ENCODE assay signal across 28 cellular contexts in genomic region chr19:5282926-5283325, GRCh38. TPM values are rescaled to one million over a fixed set of nuclear protein-coding genes. Genes with fewer than 3 reads are reported as not detected.
DNase-seq lines count a peak whose midpoint lies in the region; ATAC-seq and TF ChIP-seq lines count a peak whose summit lies in the region.
"Had no signal": no experiment of that assay in that cellular context is flagged by ENCODE, and none has a peak within 500 bp of the region (broad histone marks: within the 10 kb centered on the region; RNA-seq: fewer than 3 reads in every experiment).

No MANE protein-coding gene starts in this region.

- H3K4me3 Mint-ChIP-seq in stimulated activated effector memory CD8-positive, alpha-beta T cell treated with anti-CD3 and anti-CD28 coated beads, Interleukin-12 subunit alpha, Interleukin-12 subunit beta, amount 100 ng/mL, for 72 hours, result no peak overlapping the region
- H3K4me3 Mint-ChIP-seq: activated CD4-positive, alpha-beta memory T cell treated with anti-CD3 and anti-CD28 coated beads for 36 hours; activated T-cell treated with anti-CD3 and anti-CD28 coated beads, Interleukin-2, amount 50 U/mL, for 72 hours; CD14-positive monocyte; natural killer cell treated with Interleukin-12 subunit alpha and Interleukin-12 subunit beta and Interleukin-15 and Interleukin-18, amount 100 ng/mL, for 72 hours; stimulated activated naive CD8-positive, alpha-beta T cell treated with anti-CD3 and anti-CD28 coated beads, Interleukin-15, Interleukin-2, amounts not matched to agents 100 ng/mL and 50 ng/mL, for 24 hours; type B pancreatic cell had no signal

- peaks cover 4 to 20% of the 10 kb centered on the region in 2 experiments; a peak in 2 of 3 replicates for H3K36me3 ChIP-seq in HEK293 (ENCODE audit: control insufficient read depth in 2 of 2, insufficient read depth in 1 of 2, low read length in 2 of 2)
- peaks cover 0 to 70% (median 4%) of the 10 kb centered on the region in 3 donors for H3K36me3 ChIP-seq in esophagus squamous epithelium
- peaks cover 18% of the 10 kb centered on the region for H3K36me3 ChIP-seq in lower lobe of right lung
- peaks cover 0 to 11% of the 10 kb centered on the region in 2 donors for H3K36me3 ChIP-seq in thyroid gland
- H3K36me3 ChIP-seq: HAP-1 had no signal

- intact Hi-C loops in esophagus squamous epithelium (cut with DNase I), result no loop called here
- intact Hi-C loops in lower lobe of right lung (cut with DNase I), result no loop called here
- intact Hi-C loops in thyroid gland (cut with DNase I), result no loop called here

- WGBS in esophagus squamous epithelium, 2 donors, result 61 to 83% methylated on average over 2 to 5 of the region's 9 CpGs
- 77 to 85% methylated on average over 7 to 9 of the region's 9 CpGs for WGBS in thyroid gland, 2 donors

- peaks cover 6% of the 10 kb centered on the region for H3K4me1 Mint-ChIP-seq in stimulated activated effector memory CD8-positive, alpha-beta T cell treated with anti-CD3 and anti-CD28 coated beads, Interleukin-12 subunit alpha, Interleukin-12 subunit beta, amount 100 ng/mL, for 72 hours
- H3K4me1 Mint-ChIP-seq: CD14-positive monocyte had no signal

- DNase-seq in esophagus squamous epithelium (lab: John Stamatoyannopoulos, UW) (no peak), lower lobe of right lung (no peak), thyroid gland (peak in 1 of 2 donors; percentile 17), RKO (ENCODE audit: low spot score) (no peak)
- DNase-seq in stimulated activated effector memory CD8-positive, alpha-beta T cell treated with anti-CD3 and anti-CD28 coated beads, Interleukin-12 subunit alpha, Interleukin-12 subunit beta, amount 100 ng/mL, for 72 hours (ENCODE audit: low spot score in 2 of 2), result no peak
- DNase-seq in stimulated activated CD4-positive, alpha-beta T cell treated with anti-CD3 and anti-CD28 coated beads, Interleukin-1b, Interleukin-23, amount 100 ng/mL, for 48 hours, result no peak
- DNase-seq: activated CD4-positive, alpha-beta memory T cell treated with anti-CD3 and anti-CD28 coated beads for 36 hours; activated CD4-positive, alpha-beta T cell treated with anti-CD3 and anti-CD28 coated beads for 1 hour; activated naive CD4-positive, alpha-beta T cell treated with Interleukin-2 at 50 U/mL for 16 hours; activated T-cell treated with anti-CD3 and anti-CD28 coated beads, Interleukin-2, amount 50 U/mL, for 72 hours; amniotic stem cell; effector CD4-positive, alpha-beta T cell; KG1; MM.1S; NCI-H2029; NCI-H526 treated with DMSO at 0.1 percent for 48 hours; occipital lobe; PC-3; small intestine had no signal

- no peaks in the 10 kb centered on the region for H3K9me3 Mint-ChIP-seq in stimulated activated effector memory CD8-positive, alpha-beta T cell treated with anti-CD3 and anti-CD28 coated beads, Interleukin-12 subunit alpha, Interleukin-12 subunit beta, amount 100 ng/mL, for 72 hours
- H3K9me3 Mint-ChIP-seq: activated CD4-positive, alpha-beta memory T cell treated with anti-CD3 and anti-CD28 coated beads for 36 hours; activated T-cell treated with anti-CD3 and anti-CD28 coated beads, Interleukin-2, amount 50 U/mL, for 72 hours; natural killer cell treated with Interleukin-12 subunit alpha and Interleukin-12 subunit beta and Interleukin-15 and Interleukin-18, amount 100 ng/mL, for 72 hours; stimulated activated naive CD8-positive, alpha-beta T cell treated with anti-CD3 and anti-CD28 coated beads, Interleukin-15, Interleukin-2, amounts not matched to agents 100 ng/mL and 50 ng/mL, for 24 hours; type B pancreatic cell had no signal

- no peak for TF ChIP-seq POLR2A in esophagus squamous epithelium (IDR thresholded peaks at IDR 0.05)
- TF ChIP-seq POLR2A in thyroid gland (IDR thresholded peaks at IDR 0.05), result no peak

- ATAC-seq in lower lobe of right lung, result peak in 1 of 2 donors; percentile 49
- ATAC-seq in stimulated activated effector memory CD8-positive, alpha-beta T cell treated with anti-CD3 and anti-CD28 coated beads, Interleukin-12 subunit alpha, Interleukin-12 subunit beta, amount 100 ng/mL, for 72 hours, result no peak
- ATAC-seq in GM21515 (IDR thresholded peaks at IDR 0.05; ENCODE audit: unreplicated experiment), result no peak
- ATAC-seq: activated T-cell treated with anti-CD3 and anti-CD28 coated beads, Interleukin-2, amount 50 U/mL, for 72 hours; natural killer cell treated with Interleukin-12 subunit alpha and Interleukin-12 subunit beta and Interleukin-15 and Interleukin-18, amount 100 ng/mL, for 72 hours; PC-3; SK-N-SH treated with all-trans-retinoic acid at 6 μM for 48 hours had no signal

- H3K36me3 Mint-ChIP-seq in stimulated activated effector memory CD8-positive, alpha-beta T cell treated with anti-CD3 and anti-CD28 coated beads, Interleukin-12 subunit alpha, Interleukin-12 subunit beta, amount 100 ng/mL, for 72 hours, result no peaks in the 10 kb centered on the region
- H3K36me3 Mint-ChIP-seq: activated CD4-positive, alpha-beta memory T cell treated with anti-CD3 and anti-CD28 coated beads for 36 hours; CD14-positive monocyte; natural killer cell treated with Interleukin-12 subunit alpha and Interleukin-12 subunit beta and Interleukin-15 and Interleukin-18, amount 100 ng/mL, for 72 hours had no signal

- H3K4me1 ChIP-seq in HEK293 (ENCODE audit: control insufficient read depth, insufficient read depth, low read length) (no peaks in the 10 kb centered on the region), esophagus squamous epithelium (peaks cover 0 to 49% (median 13%) of the 10 kb centered on the region in 3 donors), lower lobe of right lung (peaks cover 5% of the 10 kb centered on the region), thyroid gland (peaks cover 0 to 22% of the 10 kb centered on the region in 2 donors)
- H3K4me1 ChIP-seq: HAP-1 had no signal

- H3K27ac ChIP-seq in HEK293 (ENCODE audit: extremely low read depth, low read depth, low read length) (no peak overlapping the region), esophagus squamous epithelium (peak overlapping the region in 3 of 4 donors; percentile 67 to 83 (median 80)), lower lobe of right lung (peak overlapping the region; percentile 32), thyroid gland (peak overlapping the region in 2 of 3 donors; percentile 17 to 63)
- H3K27ac ChIP-seq: HL-60 had no signal

- POLR2A ChIA-PET in HEK293 (lab: Yijun Ruan, JAX), result interaction anchor here (0.9 kb wide), 1 partner anchor 9 kb away, joined by 4 read pairs; no protein-coding TSS in a partner anchor

- CTCF ChIA-PET in HEK293 (lab: Yijun Ruan, JAX), result no interaction called here

- H3K4me3 ChIP-seq in HEK293 (ENCODE audit: low read depth, low read length), result no peak overlapping the region
- H3K4me3 ChIP-seq in esophagus squamous epithelium, result no peak overlapping the region
- no peak overlapping the region for H3K4me3 ChIP-seq in lower lobe of right lung
- H3K4me3 ChIP-seq in thyroid gland (replicated peaks in 1 of 3), result no peak overlapping the region
- H3K4me3 ChIP-seq: HAP-1 had no signal

- no peak overlapping the region for H3K27ac Mint-ChIP-seq in stimulated activated effector memory CD8-positive, alpha-beta T cell treated with anti-CD3 and anti-CD28 coated beads, Interleukin-12 subunit alpha, Interleukin-12 subunit beta, amount 100 ng/mL, for 72 hours
- H3K27ac Mint-ChIP-seq: activated CD4-positive, alpha-beta memory T cell treated with anti-CD3 and anti-CD28 coated beads for 36 hours; activated T-cell treated with anti-CD3 and anti-CD28 coated beads, Interleukin-2, amount 50 U/mL, for 72 hours; CD14-positive monocyte; natural killer cell treated with Interleukin-12 subunit alpha and Interleukin-12 subunit beta and Interleukin-15 and Interleukin-18, amount 100 ng/mL, for 72 hours; stimulated activated naive CD8-positive, alpha-beta T cell treated with anti-CD3 and anti-CD28 coated beads, Interleukin-15, Interleukin-2, amounts not matched to agents 100 ng/mL and 50 ng/mL, for 24 hours; type B pancreatic cell had no signal

- TF ChIP-seq CTCF in HEK293 (tag by site-specific recombination; IDR thresholded peaks at IDR 0.05) (no peak), esophagus squamous epithelium (IDR thresholded peaks at IDR 0.05) (no peak), lower lobe of right lung (IDR thresholded peaks at IDR 0.05) (no peak), thyroid gland (IDR thresholded peaks at IDR 0.05) (no peak)

- H3K9me3 ChIP-seq in HEK293 (ENCODE audit: control insufficient read depth, insufficient read depth, low read depth, low read length) (no peaks in the 10 kb centered on the region), esophagus squamous epithelium (no peaks in the 10 kb centered on the region), lower lobe of right lung (no peaks in the 10 kb centered on the region), thyroid gland (no peaks in the 10 kb centered on the region)
- H3K9me3 ChIP-seq: HAP-1 had no signal

- no peaks in the 10 kb centered on the region for H3K27me3 ChIP-seq in esophagus squamous epithelium
- no peaks in the 10 kb centered on the region for H3K27me3 ChIP-seq in lower lobe of right lung (ENCODE audit: low read depth)
- no peaks in the 10 kb centered on the region for H3K27me3 ChIP-seq in thyroid gland

TF ChIP-seq in HEK293, 187 proteins besides CTCF, POLR2A, EP300 and RAD21:
- TF ChIP-seq PRDM1 (tag by site-specific recombination; IDR thresholded peaks at IDR 0.05) (peak; percentile 87; the same call in 1 of the 2 replicates), ZNF626 (tag by site-specific recombination; IDR thresholded peaks at IDR 0.05) (no peak)

RNA-seq across cellular contexts. Expression of gene PTPRS, which starts 57.7 kb away (rescaled TPM):
- total RNA-seq in esophagus squamous epithelium, result 100 to 1,000 TPM in 1 of 4 donors, 10 to 100 TPM in 3; 61.7 to 173 (median 86.6) TPM
- 107 TPM for total RNA-seq in lower lobe of right lung
- 100 to 1,000 TPM; 182 to 387 (median 289) TPM for total RNA-seq in thyroid gland
